16 cellular contexts compared by ENCODE assay signal in genomic region chr17:80248894-80249710, GRCh38.
"Had no signal": no experiment of that assay in that cellular context is flagged by ENCODE, and none has a peak within 500 bp of the region (broad histone marks: within the 10 kb centered on the region; RNA-seq: fewer than 3 reads in every experiment).

No MANE protein-coding gene starts in this region.

- ATAC-seq: activated naive CD8-positive, alpha-beta T cell treated with anti-CD3 and anti-CD28 coated beads, Interleukin-2, amount 50 U/mL, for 24 hours; stimulated activated memory B cell treated with anti-CD40 and anti-IgM and Interleukin-4, amounts not matched to agents 10 μg/mL and 1 μg/mL and 100 μg/mL, for 72 hours; WTC11 had no signal

- H3K27me3 Mint-ChIP-seq: activated naive CD8-positive, alpha-beta T cell treated with anti-CD3 and anti-CD28 coated beads, Interleukin-2, amount 50 U/mL, for 24 hours; stimulated activated memory B cell treated with anti-CD40 and anti-IgM and Interleukin-4, amounts not matched to agents 10 μg/mL and 1 μg/mL and 100 μg/mL, for 72 hours had no signal

- H2AFZ ChIP-seq: parathyroid adenoma had no signal

- H3K4me3 Mint-ChIP-seq: activated naive CD8-positive, alpha-beta T cell treated with anti-CD3 and anti-CD28 coated beads, Interleukin-2, amount 50 U/mL, for 24 hours; activated T-helper 1 cell treated with anti-CD3 and anti-CD28 coated beads, Interleukin-12 subunit alpha, Interleukin-12 subunit beta, Interleukin-2, Interleukin-4 antibody, amounts not matched to agents 30 ng/mL and 10 ng/mL and 1 ng/mL, durations not matched to agents 14 hours and 24 hours and 36 hours; mesothelial cell of epicardium; neural crest cell; stimulated activated memory B cell treated with anti-CD40 and anti-IgM and Interleukin-4, amounts not matched to agents 10 μg/mL and 1 μg/mL and 100 μg/mL, for 72 hours; T-helper 1 cell treated with Interleukin-12 subunit alpha and Interleukin-12 subunit beta and Interleukin-4 antibody, amounts not matched to agents 30 μg/mL and 1 μg/mL, for 36 hours; WTC11 had no signal

- H3K27ac Mint-ChIP-seq: activated naive CD8-positive, alpha-beta T cell treated with anti-CD3 and anti-CD28 coated beads, Interleukin-2, amount 50 U/mL, for 24 hours; activated T-helper 1 cell treated with anti-CD3 and anti-CD28 coated beads, Interleukin-12 subunit alpha, Interleukin-12 subunit beta, Interleukin-2, Interleukin-4 antibody, amounts not matched to agents 30 ng/mL and 10 ng/mL and 1 ng/mL, durations not matched to agents 14 hours and 24 hours and 36 hours; mesothelial cell of epicardium; stimulated activated memory B cell treated with anti-CD40 and anti-IgM and Interleukin-4, amounts not matched to agents 10 μg/mL and 1 μg/mL and 100 μg/mL, for 72 hours; T-helper 1 cell treated with Interleukin-12 subunit alpha and Interleukin-12 subunit beta and Interleukin-4 antibody, amounts not matched to agents 30 μg/mL and 1 μg/mL, for 36 hours; WTC11 had no signal

- DNase-seq: activated CD4-positive, alpha-beta T cell treated with anti-CD3 and anti-CD28 coated beads, Interleukin-2, amount 50 U/mL, for 1 hour; activated naive CD4-positive, alpha-beta T cell; activated naive CD8-positive, alpha-beta T cell treated with anti-CD3 and anti-CD28 coated beads, Interleukin-2, amount 50 U/mL, for 24 hours; cortex of kidney; effector CD8-positive, alpha-beta T cell; foreskin fibroblast; kidney glomerular epithelial cell; stimulated activated CD4-positive, alpha-beta T cell treated with anti-CD3 and anti-CD28 coated beads, Interleukin-12 subunit alpha, Interleukin-12 subunit beta, amount 100 ng/mL, for 4 hours; stimulated activated CD4-positive, alpha-beta T cell treated with anti-CD3 and anti-CD28 coated beads, Interleukin-2, amount 100 ng/mL, for 24 hours had no signal

- H3K4me1 Mint-ChIP-seq: mesothelial cell of epicardium, neural crest cell, WTC11 had no signal

- H3K9ac ChIP-seq: parathyroid adenoma had no signal

- H3K27ac ChIP-seq: parathyroid adenoma had no signal
